Comparison of ENCODE assay signal across 1 cellular context in the genomic region with DNA sequence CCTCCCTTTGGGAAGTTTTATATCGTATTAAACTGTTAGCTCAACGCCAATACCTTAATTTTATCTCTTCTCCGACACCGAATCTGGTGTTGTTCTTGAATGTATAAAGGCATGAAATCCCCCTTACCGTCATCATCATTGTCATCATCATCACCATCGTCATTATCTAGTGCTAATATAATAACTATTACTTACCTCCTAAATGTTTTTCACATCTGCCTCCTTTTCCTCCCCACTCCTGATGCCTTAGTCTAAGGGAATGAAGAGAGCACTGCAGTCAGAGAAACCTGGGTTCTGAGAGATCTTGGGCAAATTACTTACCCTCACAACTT.
TF ChIP-seq lines count a peak whose summit lies in the region.

No MANE protein-coding gene starts in this region.

TF ChIP-seq in HepG2, 621 proteins besides CTCF, POLR2A, EP300 and RAD21:
- no peak for TF ChIP-seq ZNF260 (CRISPR knock-in tag; IDR thresholded peaks at IDR 0.05; ENCODE audit: borderline replicate concordance, low read depth)
- peak; percentile 71 for TF ChIP-seq CREB1 (IDR thresholded peaks at IDR 0.05)
- no peak for TF ChIP-seq CREB1 (CRISPR knock-in tag; IDR thresholded peaks at IDR 0.05)
- TF ChIP-seq TEAD3 (CRISPR knock-in tag; optimal IDR thresholded peaks at IDR 0.05; ENCODE audit: borderline replicate concordance), result no peak
- no peak for TF ChIP-seq ZNF3 (CRISPR knock-in tag; IDR thresholded peaks at IDR 0.05)
- TF ChIP-seq ZNF546 (CRISPR knock-in tag; conservative IDR thresholded peaks at IDR 0.05), result no peak
